ENCODE assay signal across 1 cellular context in genomic region chr17:61729690-61730268, GRCh38.
TF ChIP-seq lines count a peak whose summit lies in the region.

No MANE protein-coding gene starts in this region.

TF ChIP-seq in GM23338, 12 proteins besides CTCF, POLR2A, EP300 and RAD21 (continued from another document):
- TF ChIP-seq CREB1 (CRISPR knock-in tag; IDR thresholded peaks at IDR 0.05; ENCODE audit: low read depth) = no peak
- TF ChIP-seq ETS1 (IDR thresholded peaks at IDR 0.05) = no peak
- no peak for TF ChIP-seq REST (IDR thresholded peaks at IDR 0.05; ENCODE audit: unreplicated experiment)
- TF ChIP-seq ZNF331 (CRISPR knock-in tag; IDR thresholded peaks at IDR 0.05; ENCODE audit: low read depth) = no peak
- TF ChIP-seq EZH2phosphoT487 (IDR thresholded peaks at IDR 0.05; ENCODE audit: unreplicated experiment) = no peak
- no peak for TF ChIP-seq JUNB (IDR thresholded peaks at IDR 0.05; ENCODE audit: unreplicated experiment)
- no peak for TF ChIP-seq EZH2 (IDR thresholded peaks at IDR 0.05; ENCODE audit: low read depth, unreplicated experiment)
- TF ChIP-seq ZNF114 (CRISPR knock-in tag; IDR thresholded peaks at IDR 0.05) = no peak
